In the genomic region with DNA sequence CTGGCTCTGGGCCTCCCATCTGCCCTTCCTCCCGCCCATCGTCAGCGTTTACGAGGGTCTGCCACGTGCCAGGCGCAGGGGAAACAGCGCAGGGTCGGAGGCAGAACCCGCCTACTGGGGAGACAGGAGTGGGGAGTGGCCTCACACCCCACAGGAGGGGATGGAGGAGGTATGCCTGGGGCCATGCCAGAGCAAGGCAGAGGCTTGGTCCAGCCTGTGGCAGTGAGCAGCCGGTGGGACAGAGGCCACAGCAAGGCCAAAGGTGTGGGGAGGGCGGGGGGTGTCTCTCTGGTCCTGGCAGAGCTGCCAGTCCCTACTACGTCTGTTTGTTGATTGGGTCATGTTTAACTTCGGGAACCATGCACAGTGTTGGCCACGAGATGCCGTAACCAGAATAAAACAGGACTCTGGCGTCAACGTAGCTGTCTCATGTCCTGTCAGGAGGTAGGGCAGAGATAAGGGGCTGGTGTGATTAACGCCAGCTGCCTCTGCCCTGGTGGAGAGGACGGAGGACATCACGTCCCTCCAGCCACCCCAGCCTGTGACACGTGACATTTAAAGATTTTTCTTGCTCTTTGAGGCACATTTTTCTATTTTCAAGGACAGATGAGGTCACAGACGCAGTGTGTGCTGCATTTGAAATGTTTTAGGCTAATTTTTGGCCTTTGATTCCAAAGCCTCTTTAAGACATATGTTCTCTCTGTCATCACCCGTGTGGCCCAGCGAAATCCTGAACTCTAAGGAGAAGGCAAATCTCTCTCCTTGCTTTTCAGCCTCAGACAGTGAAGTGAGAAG, we compare ENCODE assay signal across 8 cellular contexts.
DNase-seq lines count a peak whose midpoint lies in the region; ATAC-seq and TF ChIP-seq lines count a peak whose summit lies in the region.
"Not testable (repeated sequence)": the region's sequence is repeated elsewhere in the genome, so short reads cannot be mapped to it uniquely, and the experiment has no call there.

No MANE protein-coding gene starts in this region.

- H3K9me3 ChIP-seq in ascending aorta; lung (ENCODE audit: control insufficient read depth in 2 of 2, insufficient read depth in 1 of 2, low read length in 1 of 2); psoas muscle; tibial artery: not testable (repeated sequence)

- not testable (repeated sequence) for H3K36me3 ChIP-seq in ascending aorta; lung (ENCODE audit: control insufficient read depth in 2 of 2, insufficient read depth in 2 of 2, low read length in 2 of 2); psoas muscle (ENCODE audit: insufficient read depth in 1 of 2, low read depth in 1 of 2); tibial artery

- not testable (repeated sequence) for H3K4me1 ChIP-seq in ascending aorta; lung (ENCODE audit: control insufficient read depth in 2 of 2, insufficient read depth in 2 of 2, low read length in 2 of 2); psoas muscle; tibial artery

- H3K4me1 Mint-ChIP-seq in HFFc6 (ENCODE audit: low read depth): peaks cover 16% of the 10 kb centered on the region

- ATAC-seq in esophagus mucosa (peak; percentile 32), left cardiac atrium (peak; percentile 79 to 83), lung (ENCODE audit: insufficient read depth, low FRiP score) (peak; percentile 28), psoas muscle (peak; percentile 73 to 86 (median 81))

- H3K27me3 Mint-ChIP-seq in HFFc6 (ENCODE audit: insufficient read depth): peaks cover 14% of the 10 kb centered on the region

- H3K27ac ChIP-seq in ascending aorta: peak overlapping the region; percentile 48 to 53
- peak overlapping the region; percentile 62 to 89 for H3K27ac ChIP-seq in lung (ENCODE audit: low read depth in 1 of 2, low read length in 1 of 2)
- H3K27ac ChIP-seq in psoas muscle: peak overlapping the region; percentile 36
- H3K27ac ChIP-seq in tibial artery: peak overlapping the region in 1 of 2 donors; percentile 21

- not testable (repeated sequence) for H3K4me3 ChIP-seq in AG10803 (ENCODE audit: low read length); ascending aorta; lung; psoas muscle; tibial artery

- 42 to 62% methylated on average over 19 of the region's 24 CpGs for WGBS in lung, 2 donors
- WGBS in psoas muscle, 3 donors: 27 to 41% (median 34%) methylated on average over 17 to 21 of the region's 24 CpGs

- DNase-seq in AG10803 (ENCODE audit: low read depth) (peak; percentile 45), ascending aorta (ENCODE audit: low spot score in 2 of 2) (peak in 1 of 2 donors; percentile 79), left cardiac atrium (peak; percentile 87), psoas muscle (peak; percentile 46 to 65), tibial artery (peak; percentile 74 to 86)
- DNase-seq in HFFc6; lung (ENCODE audit: low spot score): not testable (repeated sequence)

- intact Hi-C loops in ascending aorta (cut with DNase I); left cardiac atrium (cut with DNase I); psoas muscle (cut with DNase I); tibial artery (cut with DNase I; ENCODE audit: low total_unique reads): not testable (repeated sequence)

- H3K9me3 Mint-ChIP-seq in HFFc6: not testable (repeated sequence)

- H3K27me3 ChIP-seq in ascending aorta; lung (ENCODE audit: control insufficient read depth, insufficient read depth); psoas muscle (ENCODE audit: insufficient read depth in 3 of 3, low read length in 2 of 3); tibial artery: not testable (repeated sequence)

- H3K27ac Mint-ChIP-seq in HFFc6: 0 out of 2 replicates have a peak overlapping the region, but pooled peaks have one; percentile 18

- H3K36me3 Mint-ChIP-seq in HFFc6 (ENCODE audit: low read depth): not testable (repeated sequence)

- TF ChIP-seq CTCF in AG10803 (conservative IDR thresholded peaks at IDR 0.05; ENCODE audit: low read length); HFFc6 (IDR thresholded peaks at IDR 0.05); ascending aorta (IDR thresholded peaks at IDR 0.05); lung (IDR thresholded peaks at IDR 0.05; ENCODE audit: control extremely low read depth, extremely low read depth); psoas muscle (IDR thresholded peaks at IDR 0.05); tibial artery (IDR thresholded peaks at IDR 0.05): not testable (repeated sequence)

- H3K4me3 Mint-ChIP-seq in HFFc6: not testable (repeated sequence)

Comparison
In these comparisons a context has a peak if more than half of its experiments do, and no peak if none do; other contexts are left out.
1. ATAC-seq: peak in every context shown above with its lines; median percentile 81 in left cardiac atrium; 81 in psoas muscle; 32 in esophagus mucosa; 28 in lung.